In genomic region chrX:154458116-154458953, GRCh38 we compare ENCODE assay signal across 8 cellular contexts. TPM values are rescaled to one million over a fixed set of nuclear protein-coding genes. Genes with fewer than 3 reads are reported as not detected.
A peak's percentile ranks its signal among the peaks of the same experiment; 100 is the strongest.
DNase-seq lines count a peak whose midpoint lies in the region; ATAC-seq, FAIRE-seq and TF ChIP-seq lines count a peak whose summit lies in the region.

Gene PLXNA3 (plus strand): TSS chrX:154458281. CDS start chrX:154460184, 1,903 bp downstream.

- RAD21 ChIA-PET in GM12878 (lab: Charles Lee; ENCODE audit: unreplicated experiment): no interaction called here

- no peaks in the 10 kb centered on the region for H4K20me1 ChIP-seq in GM12878 (ENCODE audit: control insufficient read depth, insufficient read depth)

- H3K9me3 ChIP-seq in T-helper 17 cell (ENCODE audit: control insufficient read depth, low read length, poor library complexity, severe bottlenecking): no peaks in the 10 kb centered on the region
- no peaks in the 10 kb centered on the region; the same call in 2 of the 3 replicates for H3K9me3 ChIP-seq in GM12878 (replicated peaks; ENCODE audit: control insufficient read depth, insufficient read depth, low read length)
- peaks cover 4% of the 10 kb centered on the region for H3K9me3 ChIP-seq in iPS-18a (ENCODE audit: control insufficient read depth, low read depth, low read length)

- POLR2A ChIA-PET in GM12878 (lab: Charles Lee): interaction anchor here (0.5 to 1.0 kb wide), 6 partner anchors 12 to 704 kb away, joined by 3 to 4 read pairs (median 4); partner anchors contain the start of gene UBL4A

- H3K27ac ChIP-seq in GM12878 (ENCODE audit: control insufficient read depth, insufficient read depth) (peak within 1 kb of the TSS; percentile 61), iPS-18a (ENCODE audit: low read length) (no peak within 1 kb of the TSS), skin epidermis (peak within 1 kb of the TSS in 20 of 21 experiments; percentile 10 to 89 (median 75))

- peak within 1 kb of the TSS; percentile 77 for H3K4me3 ChIP-seq in GM12878
- H3K4me3 ChIP-seq in iPS-18a (ENCODE audit: low read length): peak within 1 kb of the TSS; percentile 56
- H3K4me3 ChIP-seq in skin epidermis: peak within 1 kb of the TSS; percentile 34 to 59 (median 55)

- intact Hi-C loops in GM12878 (cut with micrococcal nuclease; ENCODE audit: unreplicated experiment): no loop called here

- in situ Hi-C loops in GM12878 (cut with MboI): no loop called here

- H3K4me1 ChIP-seq in GM12878 (ENCODE audit: control insufficient read depth, insufficient read depth, low read length) (no peaks in the 10 kb centered on the region), iPS-18a (ENCODE audit: control insufficient read depth, low read depth, low read length) (no peaks in the 10 kb centered on the region)

- TF ChIP-seq CTCF in GM12878 (IDR thresholded peaks at IDR 0.05 in 2 of 3, conservative IDR thresholded peaks at IDR 0.05 in 1 of 3; ENCODE audit: control insufficient read depth in 2 of 3, extremely low read depth in 1 of 3, insufficient read depth in 1 of 3, low read depth in 3 of 3, low read length in 3 of 3): no peak

- no peak for TF ChIP-seq EP300 in GM12878 (IDR thresholded peaks at IDR 0.05; ENCODE audit: borderline replicate concordance in 1 of 2, control insufficient read depth in 1 of 2, low read depth in 2 of 2, low read length in 2 of 2)

- DNase-seq in NCI-H748 (lab: John Stamatoyannopoulos, UW; ENCODE audit: unreplicated experiment): peak; percentile 65
- DNase-seq in NCI-H748 treated with DMSO at 0.1 percent for 48 hours (lab: John Stamatoyannopoulos, UW): no peak
- DNase-seq in T-helper 17 cell: peak; percentile 63 to 68 (median 65)
- no peak for DNase-seq in GM12878 (ENCODE audit: low read depth, low spot score)

- H3K27me3 ChIP-seq in GM12878 (replicated peaks in 1 of 2; ENCODE audit: control insufficient read depth in 2 of 2, insufficient read depth in 2 of 2, low read length in 1 of 2): no peaks in the 10 kb centered on the region
- H3K27me3 ChIP-seq in iPS-18a (ENCODE audit: control insufficient read depth, insufficient read depth, low read length): peaks cover 5% of the 10 kb centered on the region

- H3K36me3 ChIP-seq in GM12878 (ENCODE audit: control insufficient read depth in 2 of 2, insufficient read depth in 2 of 2, low read length in 1 of 2) (no peaks in the 10 kb centered on the region), iPS-18a (ENCODE audit: control insufficient read depth, low read depth, low read length) (no peaks in the 10 kb centered on the region)

- peak within 1 kb of the TSS; percentile 96 for H3K4me3 Mint-ChIP-seq in T-helper 17 cell

- BruUV-seq in GM12878 (replicated peaks; lab: Mats Ljungman, UMichigan): no TSS peak

- peak; percentile 81 for TF ChIP-seq POLR2A in GM12878 (IDR thresholded peaks at IDR 0.05; ENCODE audit: low read depth, low read length)

- H2AFZ ChIP-seq in GM12878 (ENCODE audit: control insufficient read depth, low read depth, low read length): peak within 1 kb of the TSS; percentile 33

- WGBS in GM12878 (ENCODE audit: insufficient coverage, insufficient replicate concordance, low lambda C conversion rate, missing lambda C conversion rate): 36% methylated on average over 43 of the region's 88 CpGs

- peaks cover 15% of the 10 kb centered on the region for H3K4me1 Mint-ChIP-seq in T-helper 17 cell

- CTCF ChIA-PET in GM12878 (lab: Yijun Ruan, JAX): interaction anchor here (0.6 to 1.4 kb wide), 3 partner anchors 69 to 85 kb away, joined by 3 to 4 read pairs (median 3); no protein-coding TSS in a partner anchor

- H3K79me2 ChIP-seq in GM12878 (ENCODE audit: control insufficient read depth, insufficient read depth, low read length): peaks cover 9% of the 10 kb centered on the region

- no peak for TF ChIP-seq RAD21 in GM12878 (IDR thresholded peaks at IDR 0.05; ENCODE audit: insufficient read depth, low read depth, low read length)

- SMC1A ChIA-PET in GM12878 (lab: Charles Lee; ENCODE audit: uncharacterized antibody, unreplicated experiment): interaction anchor here (1.1 kb wide), 1 partner anchor 68 kb away, joined by 3 read pairs; no protein-coding TSS in a partner anchor

- peak within 1 kb of the TSS; percentile 54; the same call in 1 of the 2 replicates for H3K4me2 ChIP-seq in GM12878 (ENCODE audit: control insufficient read depth, insufficient read depth)

- H3K9ac ChIP-seq in GM12878 (ENCODE audit: control insufficient read depth, insufficient read depth, low read length): peak within 1 kb of the TSS; percentile 56
- peak within 1 kb of the TSS; percentile 32 for H3K9ac ChIP-seq in iPS-18a (ENCODE audit: low read length)

- peaks cover 4% of the 10 kb centered on the region for H3K36me3 Mint-ChIP-seq in T-helper 17 cell (ENCODE audit: low read depth)

- H3K27ac Mint-ChIP-seq in T-helper 17 cell: peak within 1 kb of the TSS; percentile 87

- peak; percentile 39 for ATAC-seq in HG03159 (IDR thresholded peaks at IDR 0.05; ENCODE audit: unreplicated experiment)
- peak; percentile 83 for ATAC-seq in T-helper 17 cell
- ATAC-seq in GM12878: peak; percentile 76
- no peak for ATAC-seq in GM18858 (IDR thresholded peaks at IDR 0.05; ENCODE audit: unreplicated experiment)

- no peaks in the 10 kb centered on the region for H3K27me3 Mint-ChIP-seq in T-helper 17 cell

- no peak for FAIRE-seq in GM12878 (lab: Jason Lieb, UNC)

TF ChIP-seq in GM12878, 131 proteins besides CTCF, POLR2A, EP300 and RAD21 (continues in another document):
- TF ChIP-seq NR2C1 (IDR thresholded peaks at IDR 0.05): 0 out of 2 replicates have a peak, but pooled peaks have one; percentile 19
- no peak for TF ChIP-seq IKZF2 (IDR thresholded peaks at IDR 0.05)
- TF ChIP-seq MXI1 (IDR thresholded peaks at IDR 0.05; ENCODE audit: low read depth, low read length): no peak
- TF ChIP-seq CBFB (IDR thresholded peaks at IDR 0.05; ENCODE audit: low read depth): no peak
- TF ChIP-seq EZH2 (IDR thresholded peaks at IDR 0.05; ENCODE audit: borderline replicate concordance, control insufficient read depth, low read depth, low read length): no peak
- TF ChIP-seq JUND (IDR thresholded peaks at IDR 0.05; ENCODE audit: low read depth, low read length): peak; percentile 94
- TF ChIP-seq POU2F2 (IDR thresholded peaks at IDR 0.05; ENCODE audit: borderline replicate concordance, low read depth, low read length): no peak
- TF ChIP-seq MEF2B (IDR thresholded peaks at IDR 0.05; ENCODE audit: partially characterized antibody, poor library complexity, severe bottlenecking): no peak
- peak; percentile 50; the same call in 1 of the 2 replicates for TF ChIP-seq TAF1 (IDR thresholded peaks at IDR 0.05; ENCODE audit: borderline replicate concordance, low read depth, low read length)
- no peak for TF ChIP-seq PKNOX1 (IDR thresholded peaks at IDR 0.05)
- TF ChIP-seq RB1 (IDR thresholded peaks at IDR 0.05; ENCODE audit: borderline replicate concordance): no peak
- TF ChIP-seq MYC (IDR thresholded peaks at IDR 0.05; ENCODE audit: insufficient read depth, insufficient read length, insufficient replicate concordance, low read length, severe bottlenecking): no peak
- no peak for TF ChIP-seq BMI1 (IDR thresholded peaks at IDR 0.05; ENCODE audit: borderline replicate concordance)
- no peak for TF ChIP-seq BCL3 (IDR thresholded peaks at IDR 0.05; ENCODE audit: borderline replicate concordance, insufficient read depth, low read depth, low read length, poor library complexity, severe bottlenecking)
- no peak for TF ChIP-seq MAX (IDR thresholded peaks at IDR 0.05; ENCODE audit: low read depth, low read length)
- no peak for TF ChIP-seq BCL11A (IDR thresholded peaks at IDR 0.05; ENCODE audit: low read depth, low read length)
- TF ChIP-seq ATF7 (IDR thresholded peaks at IDR 0.05; ENCODE audit: low read depth): no peak

RNA-seq across cellular contexts. Expression of gene PLXNA3, which starts in this region (rescaled TPM):
- 10 to 100 TPM; 66.3 to 78.6 TPM for total RNA-seq in T-helper 17 cell
- 41.6 and 54.9 TPM in 2 replicates for total RNA-seq in GM12878 (2013; cell fraction: nucleolus; rRNA removed)
- total RNA-seq in GM12878 (2014; rRNA removed): 2.7 and 3.6 TPM in 2 replicates
- total RNA-seq in GM12878 (2014; rRNA removed; fragmentation: Illumina TruSeq; extraction: Trizol): 3.3 and 3.7 TPM in 2 replicates
- total RNA-seq in GM12878 (2021): 19.2 and 26.8 TPM in 2 replicates
- 10.4 TPM for polyA plus RNA-seq in GM12878 (2011; ENCODE audit: low read depth)
- polyA plus RNA-seq in GM12878 (2011; rRNA removed): 3.2 and 11.0 TPM in 2 replicates
- polyA plus RNA-seq in GM12878 (2011; cell fraction: cytosol; rRNA removed): 6.7 and 10.4 TPM in 2 replicates
- polyA plus RNA-seq in GM12878 (2011; cell fraction: nucleus; rRNA removed): 220 and 271 TPM in 2 replicates
- 33.0 and 34.0 TPM in 2 replicates for polyA plus RNA-seq in GM12878 (2012)
- 4.8 and 10.8 TPM in 2 replicates for polyA plus RNA-seq in GM12878 (2014; fragmentation: Illumina TruSeq; extraction: Trizol)
- under 1 TPM; 0.26 to 0.32 TPM for polyA plus RNA-seq in GM12878 (2014; fragmentation: Nextera tagmentation; extraction: Ambion mirVana)
- 14.5 and 20.1 TPM in 2 replicates for polyA plus RNA-seq in GM12878 (2014; rRNA removed)
- 1 to 10 TPM; 3.0 to 3.4 TPM for polyA plus RNA-seq in GM12878 (2016; fragmentation: Nextera tagmentation; extraction: Ambion mirVana)
- polyA minus RNA-seq in GM12878 (2011; rRNA and poly(A)+ RNA removed): 8.2 and 8.3 TPM in 2 replicates
- polyA minus RNA-seq in GM12878 (2011; cell fraction: cytosol; rRNA and poly(A)+ RNA removed): 3.1 and 5.4 TPM in 2 replicates
- polyA minus RNA-seq in GM12878 (2011; cell fraction: nucleus; rRNA and poly(A)+ RNA removed): 38.1 and 60.4 TPM in 2 replicates

Comparison
In these comparisons a context has a peak if more than half of its experiments do, and no peak if none do; other contexts are left out.
1. DNase-seq: peak in NCI-H748 (single experiment) and T-helper 17 cell (3 of 3); none in NCI-H748 treated with DMSO at 0.1 percent for 48 hours (single experiment) and GM12878 (single experiment).
2. Peak in every context shown above with its lines, with median percentiles within 50 percentile points of each other: H3K4me3 ChIP-seq.